In the genomic region with DNA sequence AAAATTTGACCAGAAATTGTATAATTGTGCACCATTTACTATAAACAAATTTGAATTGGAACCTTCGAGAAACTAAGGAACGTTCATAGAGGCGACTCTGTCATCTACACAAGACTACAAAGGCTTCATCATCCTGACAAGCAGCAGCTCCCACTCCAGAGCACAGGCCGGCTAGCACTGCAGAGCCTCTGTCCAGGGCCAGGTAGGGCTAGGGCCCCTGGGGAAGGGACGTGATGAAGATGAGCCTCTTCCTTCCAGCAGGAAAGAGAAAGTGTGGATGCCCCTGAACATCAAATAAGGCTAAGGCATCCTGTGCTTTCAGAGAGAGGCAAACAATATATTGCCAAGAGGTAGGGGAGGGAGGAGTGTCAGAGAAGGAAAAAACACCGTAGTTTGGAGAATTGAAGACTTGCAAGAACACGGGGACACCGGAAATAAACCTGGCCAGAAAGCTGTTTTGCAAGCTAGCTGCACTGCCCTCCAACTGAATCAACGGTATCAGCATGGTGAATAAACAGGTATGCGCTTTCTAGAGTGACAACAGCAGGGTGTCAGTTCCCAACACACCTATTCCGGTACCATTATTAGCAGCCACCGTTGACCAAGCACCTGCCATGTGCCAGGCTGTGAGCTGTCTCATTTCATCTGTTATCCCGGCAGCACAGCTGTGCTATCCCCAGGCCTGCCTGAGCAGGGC, we compare ENCODE assay signal across 8 cellular contexts. TPM values are rescaled to one million over a fixed set of nuclear protein-coding genes. Genes with fewer than 3 reads are reported as not detected.
DNase-seq lines count a peak whose midpoint lies in the region; ATAC-seq, FAIRE-seq and TF ChIP-seq lines count a peak whose summit lies in the region.

No MANE protein-coding gene starts in this region.

- H2AFZ ChIP-seq in K562 (ENCODE audit: low read depth, low read length): peak overlapping the region; percentile 75; the same call in 1 of the 2 replicates

- H3K4me1 ChIP-seq in K562 (replicated peaks in 1 of 2; ENCODE audit: control insufficient read depth in 2 of 2, insufficient read depth in 2 of 2, low read length in 2 of 2): peaks cover 12 to 46% of the 10 kb centered on the region in 2 experiments
- peaks cover 11 to 33% of the 10 kb centered on the region in 2 donors for H3K4me1 ChIP-seq in muscle layer of duodenum (ENCODE audit: control insufficient read depth in 1 of 2, insufficient read depth in 2 of 2, low read length in 2 of 2)

- H3K27ac ChIP-seq in C4-2B: peak overlapping the region; percentile 86
- H3K27ac ChIP-seq in K562 (ENCODE audit: extremely low read depth, low read depth, low read length): peak overlapping the region; percentile 89
- H3K27ac ChIP-seq in muscle layer of duodenum (ENCODE audit: low read length): peak overlapping the region; percentile 80

- TF ChIP-seq CTCF in C4-2B (conservative IDR thresholded peaks at IDR 0.05) (no peak), NB4 (IDR thresholded peaks at IDR 0.05; ENCODE audit: low read depth, low read length) (no peak), K562 (IDR thresholded peaks at IDR 0.05 in 2 of 3, conservative IDR thresholded peaks at IDR 0.05 in 1 of 3; ENCODE audit: insufficient read depth in 2 of 3, low read depth in 1 of 3, low read length in 3 of 3) (no peak), GM13977 (IDR thresholded peaks at IDR 0.05; ENCODE audit: extremely low read depth, insufficient read depth, missing control alignments) (no peak)

- peaks cover 26% of the 10 kb centered on the region for H3K79me2 ChIP-seq in K562 (ENCODE audit: control insufficient read depth, insufficient read depth, low read length)

- H3K9me1 ChIP-seq in K562 (ENCODE audit: control insufficient read depth, insufficient read depth, low read length): no peaks in the 10 kb centered on the region

- H4K20me1 ChIP-seq in K562 (replicated peaks; ENCODE audit: control insufficient read depth, insufficient read depth, low read length): no peaks in the 10 kb centered on the region

- FAIRE-seq in K562 (lab: Jason Lieb, UNC): no peak

- CTCF ChIA-PET in K562 (lab: Yijun Ruan, JAX; ENCODE audit: low intra/inter-chr PET ratio): no interaction called here

- H3K36me3 ChIP-seq in K562 (ENCODE audit: control insufficient read depth, insufficient read depth, low read length) (peaks cover 12% of the 10 kb centered on the region; the same call in 2 of the 3 replicates), muscle layer of duodenum (ENCODE audit: control insufficient read depth in 1 of 2, insufficient read depth in 2 of 2, low read length in 2 of 2) (no peaks in the 10 kb centered on the region)

- H3K4me3 ChIP-seq in NB4 (ENCODE audit: low read depth, low read length): peak overlapping the region; percentile 68
- H3K4me3 ChIP-seq in K562: no peak overlapping the region
- peak overlapping the region; percentile 21 to 86 for H3K4me3 ChIP-seq in muscle layer of duodenum (ENCODE audit: low read depth in 1 of 2, low read length in 2 of 2)

- no peak for TF ChIP-seq POLR2A in NB4 (IDR thresholded peaks at IDR 0.05; ENCODE audit: extremely low read depth, insufficient read length)
- TF ChIP-seq POLR2A in K562 (conservative IDR thresholded peaks at IDR 0.05): no peak

- in situ Hi-C loops in K562 (cut with MboI): no loop called here
- in situ Hi-C loops in GM13977 (cut with MboI; ENCODE audit: low pct_unique_long_range_greater_than_20kb, low sequenced_read_pairs, unreplicated experiment): loop anchor here (10.0 kb wide), 2 partner anchors 104 to 254 kb away; no protein-coding TSS in a partner anchor

- intact Hi-C loops in K562 (cut with micrococcal nuclease): loop anchor here (1.0 to 5.0 kb wide), 2 partner anchors 141 to 255 kb away; no protein-coding TSS in a partner anchor

- POLR2A ChIA-PET in K562 (lab: Yijun Ruan, JAX): interaction anchor here (0.6 to 1.1 kb wide), 8 partner anchors 8 to 576 kb away, joined by 3 to 4 read pairs (median 3); no protein-coding TSS in a partner anchor

- no peak for TF ChIP-seq EP300 in K562 (IDR thresholded peaks at IDR 0.05; ENCODE audit: low read length)

- peak overlapping the region; percentile 64; the same call in 1 of the 2 replicates for H3K4me2 ChIP-seq in K562 (ENCODE audit: insufficient read depth, low read length)

- ATAC-seq in K562 (peak; percentile 13), GM18517 (IDR thresholded peaks at IDR 0.05; ENCODE audit: unreplicated experiment) (no peak)

- DNase-seq in NB4 (ENCODE audit: low read depth) (peak; percentile 59), K562 (ENCODE audit: extremely low read depth in 1 of 4, low spot score in 3 of 4) (no peak), NCI-H446 (lab: John Stamatoyannopoulos, UW) (no peak), D341Med (ENCODE audit: low spot score) (no peak), GM13977 (ENCODE audit: low spot score) (no peak)

- no peaks in the 10 kb centered on the region for H3K9me3 ChIP-seq in K562 (replicated peaks; ENCODE audit: control insufficient read depth, insufficient read depth, low read depth, low read length)
- no peaks in the 10 kb centered on the region for H3K9me3 ChIP-seq in muscle layer of duodenum (ENCODE audit: control insufficient read depth in 1 of 2, low read length in 2 of 2)

- H3K9ac ChIP-seq in K562 (ENCODE audit: insufficient read depth in 1 of 2, low read depth in 2 of 2, low read length in 2 of 2): peak overlapping the region; percentile 79 to 91

- 84% methylated on average over 13 of the region's 13 CpGs for WGBS in K562 (ENCODE audit: insufficient coverage, low coverage, missing lambda C conversion rate)

- TF ChIP-seq RAD21 in K562 (CRISPR knock-in tag; conservative IDR thresholded peaks at IDR 0.05 in 1 of 2, IDR thresholded peaks at IDR 0.05 in 1 of 2): no peak

- no TSS peak for BruUV-seq in K562 (replicated peaks; lab: Mats Ljungman, UMichigan)

- H3K27me3 ChIP-seq in K562 (ENCODE audit: control insufficient read depth in 2 of 2, insufficient read depth in 2 of 2, low read length in 2 of 2): no peaks in the 10 kb centered on the region
- no peaks in the 10 kb centered on the region for H3K27me3 ChIP-seq in muscle layer of duodenum (ENCODE audit: low read depth, low read length)

RNA-seq across cellular contexts. Expression of gene XXYLT1, which starts 12.4 kb away (rescaled TPM):
- 19.3 and 36.1 TPM in 2 replicates for total RNA-seq in K562 (2011; cell fraction: chromatin; rRNA removed; ENCODE audit: low replicate concordance)
- 35.1 and 39.5 TPM in 2 replicates for total RNA-seq in K562 (2011; cell fraction: nucleolus; rRNA removed)
- total RNA-seq in K562 (2011; cell fraction: nucleoplasm; rRNA removed): 26.9 and 30.3 TPM in 2 replicates
- total RNA-seq in K562 (2014; rRNA removed) (18.9 and 21.3 TPM in 2 replicates), K562 (2014; rRNA removed; fragmentation: Illumina TruSeq; extraction: Trizol) (9.4 and 10.7 TPM in 2 replicates), K562 (2015; rRNA removed; fragmentation: Illumina TruSeq; extraction: Trizol) (13.8 and 15.0 TPM in 2 replicates), K562 (2021) (18.0 and 18.4 TPM in 2 replicates)
- polyA plus RNA-seq in K562 (2011; rRNA removed) (14.2 and 14.9 TPM in 2 replicates), K562 (2014; fragmentation: Illumina TruSeq; extraction: Trizol) (14.3 and 15.6 TPM in 2 replicates), K562 (2014; fragmentation: Nextera tagmentation; extraction: Ambion mirVana) (1 to 10 TPM; 1.9 to 2.9 TPM), K562 (2014; rRNA removed) (14.2 and 15.6 TPM in 2 replicates)
- polyA plus RNA-seq in K562 (2011; cell fraction: cytosol; rRNA removed): 16.6 and 23.1 TPM in 2 replicates
- polyA plus RNA-seq in K562 (2011; cell fraction: nucleus; rRNA removed): 8.6 and 13.0 TPM in 2 replicates
- polyA plus RNA-seq in K562 (2012): 15.3 and 24.2 TPM in 2 replicates
- polyA minus RNA-seq in K562 (2011; rRNA and poly(A)+ RNA removed): 9.1 and 12.3 TPM in 2 replicates
- 18.4 and 20.8 TPM in 2 replicates for polyA minus RNA-seq in K562 (2011; cell fraction: cytosol; rRNA and poly(A)+ RNA removed)
- polyA minus RNA-seq in K562 (2011; cell fraction: nucleus; rRNA and poly(A)+ RNA removed): 11.9 and 16.0 TPM in 2 replicates
